Comparison of ENCODE assay signal across 1 cellular context in genomic region chr17:58308173-58308984, GRCh38.
TF ChIP-seq lines count a peak whose summit lies in the region.

No MANE protein-coding gene starts in this region.

TF ChIP-seq in HepG2, 621 proteins besides CTCF, POLR2A, EP300 and RAD21 (continued from another document):
- TF ChIP-seq USF2 (IDR thresholded peaks at IDR 0.05; ENCODE audit: low read depth, low read length) (no peak), USF2 (CRISPR knock-in tag; IDR thresholded peaks at IDR 0.05; ENCODE audit: borderline replicate concordance) (no peak), PAX8 (CRISPR knock-in tag; IDR thresholded peaks at IDR 0.05; ENCODE audit: borderline replicate concordance) (no peak), FOSL2 (CRISPR knock-in tag; IDR thresholded peaks at IDR 0.05) (peak; percentile 23; the same call in 1 of the 2 replicates), ZNF546 (CRISPR knock-in tag; conservative IDR thresholded peaks at IDR 0.05) (no peak), NFKBIZ (CRISPR knock-in tag; IDR thresholded peaks at IDR 0.05) (no peak), CAMTA2 (CRISPR knock-in tag; IDR thresholded peaks at IDR 0.05; ENCODE audit: borderline replicate concordance) (no peak; the same call in 1 of the 2 replicates), CREB1 (IDR thresholded peaks at IDR 0.05) (no peak), CREB1 (CRISPR knock-in tag; IDR thresholded peaks at IDR 0.05) (no peak), GTF3A (CRISPR knock-in tag; conservative IDR thresholded peaks at IDR 0.05) (no peak), ZNF225 (CRISPR knock-in tag; IDR thresholded peaks at IDR 0.05) (0 out of 2 replicates have a peak, but pooled peaks have one; percentile 33), TEAD3 (CRISPR knock-in tag; optimal IDR thresholded peaks at IDR 0.05; ENCODE audit: borderline replicate concordance) (peak; percentile 36), ZNF124 (CRISPR knock-in tag; IDR thresholded peaks at IDR 0.05) (0 out of 2 replicates have a peak, but pooled peaks have one; percentile 50), MYC (CRISPR knock-in tag; IDR thresholded peaks at IDR 0.05; ENCODE audit: borderline replicate concordance) (no peak), CENPBD1 (CRISPR knock-in tag; IDR thresholded peaks at IDR 0.05; ENCODE audit: borderline replicate concordance, low read depth) (no peak), HNRNPLL (IDR thresholded peaks at IDR 0.05; ENCODE audit: low read depth, low read length, poor library complexity, severe bottlenecking) (peak; percentile 62), SMC3 (IDR thresholded peaks at IDR 0.05; ENCODE audit: low read length) (peak; percentile 43; the same call in 1 of the 2 replicates), AGO1 (IDR thresholded peaks at IDR 0.05; ENCODE audit: low read depth, low read length, poor library complexity, severe bottlenecking) (peak; percentile 42), REPIN1 (CRISPR knock-in tag; IDR thresholded peaks at IDR 0.05; ENCODE audit: borderline replicate concordance, low read depth) (no peak), MTF2 (CRISPR knock-in tag; IDR thresholded peaks at IDR 0.05; ENCODE audit: borderline replicate concordance) (peak; percentile 92), ZNF496 (CRISPR knock-in tag; IDR thresholded peaks at IDR 0.05; ENCODE audit: insufficient replicate concordance) (no peak), ZNF782 (CRISPR knock-in tag; IDR thresholded peaks at IDR 0.05; ENCODE audit: borderline replicate concordance) (no peak), BCL3 (CRISPR knock-in tag; IDR thresholded peaks at IDR 0.05) (no peak), EED (CRISPR knock-in tag; IDR thresholded peaks at IDR 0.05) (no peak), SIX1 (CRISPR knock-in tag; IDR thresholded peaks at IDR 0.05; ENCODE audit: borderline replicate concordance) (no peak), ZNF317 (CRISPR knock-in tag; IDR thresholded peaks at IDR 0.05) (no peak), ZNF770 (CRISPR knock-in tag; IDR thresholded peaks at IDR 0.05) (peak; percentile 65; the same call in 1 of the 2 replicates), ZNF574 (CRISPR knock-in tag; IDR thresholded peaks at IDR 0.05) (0 out of 2 replicates have a peak, but pooled peaks have one; percentile 41), CBX5 (CRISPR knock-in tag; IDR thresholded peaks at IDR 0.05; ENCODE audit: borderline replicate concordance) (0 out of 2 replicates have a peak, but pooled peaks have one; percentile 10), POLR2G (IDR thresholded peaks at IDR 0.05; ENCODE audit: low read depth, low read length) (no peak), TFE3 (CRISPR knock-in tag; IDR thresholded peaks at IDR 0.05) (no peak), ZFP36 (IDR thresholded peaks at IDR 0.05; ENCODE audit: borderline replicate concordance, low read depth, low read length, partially characterized antibody) (peak; percentile 31), NR1H2 (CRISPR knock-in tag; IDR thresholded peaks at IDR 0.05; ENCODE audit: borderline replicate concordance, low read depth) (no peak), RFXAP (CRISPR knock-in tag; IDR thresholded peaks at IDR 0.05; ENCODE audit: borderline replicate concordance) (no peak), NCOA1 (CRISPR knock-in tag; IDR thresholded peaks at IDR 0.05) (no peak), ZNF34 (CRISPR knock-in tag; IDR thresholded peaks at IDR 0.05; ENCODE audit: borderline replicate concordance) (no peak), ZSCAN5A (CRISPR knock-in tag; IDR thresholded peaks at IDR 0.05; ENCODE audit: borderline replicate concordance) (no peak), ZNF24 (IDR thresholded peaks at IDR 0.05) (no peak), HDAC6 (IDR thresholded peaks at IDR 0.05; ENCODE audit: low read depth, low read length) (no peak), ZNF687 (CRISPR knock-in tag; IDR thresholded peaks at IDR 0.05) (peak; percentile 52)
